Comparison of ENCODE assay signal across 1 cellular context in genomic region chr5:39794511-39794910, GRCh38.
TF ChIP-seq lines count a peak whose summit lies in the region.

No MANE protein-coding gene starts in this region.

TF ChIP-seq in endothelial cell of umbilical vein, 7 proteins besides CTCF, POLR2A, EP300 and RAD21 (continued from another document):
- no peak for TF ChIP-seq EZH2 (IDR thresholded peaks at IDR 0.05; ENCODE audit: borderline replicate concordance, low read depth, low read length, severe bottlenecking)
- TF ChIP-seq GATA2 (IDR thresholded peaks at IDR 0.05; ENCODE audit: insufficient read depth, insufficient read length, low read depth, low read length) = no peak
- no peak for TF ChIP-seq POLR2AphosphoS5 (IDR thresholded peaks at IDR 0.05; ENCODE audit: insufficient read depth, low read depth, low read length)
- TF ChIP-seq MAX (IDR thresholded peaks at IDR 0.05; ENCODE audit: insufficient read depth, insufficient read length) = no peak
- TF ChIP-seq MYC (IDR thresholded peaks at IDR 0.05; ENCODE audit: low read depth, low read length) = no peak
